In genomic region chr22:21865041-21865440, GRCh38 we compare ENCODE assay signal across 8 cellular contexts. TPM values are rescaled to one million over a fixed set of nuclear protein-coding genes. Genes with fewer than 3 reads are reported as not detected.
DNase-seq lines count a peak whose midpoint lies in the region; ATAC-seq, FAIRE-seq and TF ChIP-seq lines count a peak whose summit lies in the region.

No MANE protein-coding gene starts in this region.

- BruUV-seq in Calu3 (replicated peaks; lab: Mats Ljungman, UMichigan) (no TSS peak), K562 (replicated peaks; lab: Mats Ljungman, UMichigan) (no TSS peak)

- no peaks in the 10 kb centered on the region for H3K9me3 ChIP-seq in K562 (replicated peaks; ENCODE audit: control insufficient read depth, insufficient read depth, low read depth, low read length)
- H3K9me3 ChIP-seq in mesodermal cell (ENCODE audit: control insufficient read depth, low read length) = no peaks in the 10 kb centered on the region

- H3K27me3 Mint-ChIP-seq in Calu3 (ENCODE audit: unreplicated experiment) = no peaks in the 10 kb centered on the region

- DNase-seq in Calu3 (no peak), LHCN-M2 (ENCODE audit: low read depth) (peak; percentile 82), K562 (ENCODE audit: extremely low read depth in 1 of 4, low spot score in 3 of 4) (peak in 1 of 4 experiments; percentile 82), GM13976 (ENCODE audit: low spot score) (no peak), ureter (ENCODE audit: low spot score) (no peak)

- H3K9me1 ChIP-seq in K562 (ENCODE audit: control insufficient read depth, insufficient read depth, low read length) = peaks cover 31% of the 10 kb centered on the region

- POLR2A ChIA-PET in K562 (lab: Yijun Ruan, JAX) = interaction anchor here (0.7 to 45.6 kb wide), 7 partner anchors 1 to 168 kb away, joined by 3 to 1351 read pairs (median 5); partner anchors contain the start of gene MAPK1

- no peak for TF ChIP-seq EP300 in K562 (IDR thresholded peaks at IDR 0.05; ENCODE audit: low read length)

- peaks cover 68% of the 10 kb centered on the region for H4K20me1 ChIP-seq in K562 (replicated peaks; ENCODE audit: control insufficient read depth, insufficient read depth, low read length)

- peaks cover 3% of the 10 kb centered on the region for H3K9me3 Mint-ChIP-seq in Calu3 (ENCODE audit: low read depth, unreplicated experiment)

- no peak overlapping the region for H3K27ac Mint-ChIP-seq in Calu3 (ENCODE audit: unreplicated experiment)

- peaks cover 89% of the 10 kb centered on the region for H3K79me2 ChIP-seq in K562 (ENCODE audit: control insufficient read depth, insufficient read depth, low read length)

- intact Hi-C loops in Calu3 (cut with micrococcal nuclease; ENCODE audit: unreplicated experiment) = loop anchor here (10.0 kb wide), 1 partner anchor 50 kb away; no protein-coding TSS in a partner anchor
- intact Hi-C loops in K562 (cut with micrococcal nuclease) = loop anchor here (5.0 to 10.0 kb wide), 3 partner anchors 88 to 948 kb away; partner anchors contain the start of genes CRKL and PRAME

- no peak for TF ChIP-seq CTCF in Calu3 (IDR thresholded peaks at IDR 0.05; ENCODE audit: unreplicated experiment)
- TF ChIP-seq CTCF in K562 (IDR thresholded peaks at IDR 0.05 in 2 of 3, conservative IDR thresholded peaks at IDR 0.05 in 1 of 3; ENCODE audit: insufficient read depth in 2 of 3, low read depth in 1 of 3, low read length in 3 of 3) = no peak
- TF ChIP-seq CTCF in GM13976 (IDR thresholded peaks at IDR 0.05; ENCODE audit: borderline replicate concordance, control extremely low read depth, extremely low read depth, insufficient read depth, missing control alignments) = no peak

- no peak for TF ChIP-seq RAD21 in K562 (CRISPR knock-in tag; conservative IDR thresholded peaks at IDR 0.05 in 1 of 2, IDR thresholded peaks at IDR 0.05 in 1 of 2)

- peaks cover 32% of the 10 kb centered on the region for H3K36me3 Mint-ChIP-seq in Calu3 (ENCODE audit: insufficient read depth, unreplicated experiment)

- H3K4me2 ChIP-seq in K562 (ENCODE audit: insufficient read depth, low read length) = peak overlapping the region; percentile 16

- peaks cover 61% of the 10 kb centered on the region for H3K4me1 Mint-ChIP-seq in Calu3 (ENCODE audit: low read depth, unreplicated experiment)

- ATAC-seq in K562 (no peak), GM19035 (IDR thresholded peaks at IDR 0.05; ENCODE audit: unreplicated experiment) (no peak), GM21360 (IDR thresholded peaks at IDR 0.05; ENCODE audit: unreplicated experiment) (no peak)

- H3K4me3 ChIP-seq in K562 (peak overlapping the region; percentile 55; the same call in 1 of the 2 replicates), mesodermal cell (ENCODE audit: extremely low read depth, insufficient read depth, low read length, poor library complexity, severe bottlenecking) (peak overlapping the region; percentile 91)

- FAIRE-seq in K562 (lab: Jason Lieb, UNC) = no peak

- H3K9ac ChIP-seq in K562 (ENCODE audit: insufficient read depth in 1 of 2, low read depth in 2 of 2, low read length in 2 of 2) = peak overlapping the region in 1 of 2 experiments; percentile 74; a peak in 1 of 4 replicates

- in situ Hi-C loops in K562 (cut with MboI) = no loop called here
- in situ Hi-C loops in GM13976 (cut with MboI; ENCODE audit: low sequenced_read_pairs, unreplicated experiment) = no loop called here

- H3K27ac ChIP-seq in K562 (ENCODE audit: extremely low read depth, low read depth, low read length) (no peak overlapping the region), mesodermal cell (ENCODE audit: low read depth, low read length, severe bottlenecking) (no peak overlapping the region)

- CTCF ChIA-PET in Calu3 (lab: Charles Lee) = interaction anchor here (0.5 kb wide), 1 partner anchor 15 kb away, joined by 5 read pairs; no protein-coding TSS in a partner anchor
- CTCF ChIA-PET in K562 (lab: Yijun Ruan, JAX; ENCODE audit: low intra/inter-chr PET ratio) = interaction anchor here (1.4 kb wide), 1 partner anchor 12 kb away, joined by 5 read pairs; no protein-coding TSS in a partner anchor

- H3K36me3 ChIP-seq in K562 (ENCODE audit: control insufficient read depth, insufficient read depth, low read length) = peaks cover 44% of the 10 kb centered on the region
- H3K36me3 ChIP-seq in mesodermal cell (ENCODE audit: control insufficient read depth, insufficient read depth, low read length) = peaks cover under 1% of the 10 kb centered on the region

- TF ChIP-seq POLR2A in K562 (conservative IDR thresholded peaks at IDR 0.05) = no peak

- H2AFZ ChIP-seq in K562 (ENCODE audit: low read depth, low read length) = no peak overlapping the region

- H3K4me3 Mint-ChIP-seq in Calu3 (ENCODE audit: low read depth, unreplicated experiment) = peak overlapping the region; percentile 91

- H3K27me3 ChIP-seq in K562 (ENCODE audit: control insufficient read depth in 2 of 2, insufficient read depth in 2 of 2, low read length in 2 of 2) = no peaks in the 10 kb centered on the region

- WGBS in K562 (ENCODE audit: insufficient coverage, low coverage, missing lambda C conversion rate) = 27% methylated on average over 3 of the region's 3 CpGs
- no CpG with 5 or more reads among the region's 3 CpGs for WGBS in mesodermal cell (ENCODE audit: insufficient coverage in 2 of 2), 2 experiments

- H3K4me1 ChIP-seq in K562 (replicated peaks in 1 of 2; ENCODE audit: control insufficient read depth in 2 of 2, insufficient read depth in 2 of 2, low read length in 2 of 2) (peaks cover 62 to 66% of the 10 kb centered on the region in 2 experiments), mesodermal cell (ENCODE audit: control insufficient read depth, insufficient read depth, low read length, poor library complexity, severe bottlenecking) (peaks cover 13% of the 10 kb centered on the region)

TF ChIP-seq in K562, 482 proteins besides CTCF, POLR2A, EP300 and RAD21 (continues in another document):
- TF ChIP-seq ZBTB11 (CRISPR knock-in tag; IDR thresholded peaks at IDR 0.05) = no peak
- TF ChIP-seq ATF3 (IDR thresholded peaks at IDR 0.05) = no peak
- peak; percentile 72; the same call in 1 of the 2 replicates for TF ChIP-seq ATF3 (CRISPR knock-in tag; conservative IDR thresholded peaks at IDR 0.05)

RNA-seq across cellular contexts. Expression of gene MAPK1, which starts 2.4 kb away (rescaled TPM):
- total RNA-seq in Calu3 (2022) (144 and 157 TPM in 2 replicates), LHCN-M2 (2014; rRNA removed) (65.1 and 92.5 TPM in 2 replicates), K562 (2014; rRNA removed) (183 and 249 TPM in 2 replicates), K562 (2014; rRNA removed; fragmentation: Illumina TruSeq; extraction: Trizol) (319 and 370 TPM in 2 replicates), K562 (2015; rRNA removed; fragmentation: Illumina TruSeq; extraction: Trizol) (283 and 289 TPM in 2 replicates), K562 (2021) (464 and 475 TPM in 2 replicates), ureter (136 TPM)
- 65.0 TPM for polyA plus RNA-seq in LHCN-M2 (2012)
- 220 and 305 TPM in 2 replicates for total RNA-seq in K562 (2011; cell fraction: chromatin; rRNA removed; ENCODE audit: low replicate concordance)
- total RNA-seq in K562 (2011; cell fraction: nucleolus; rRNA removed) = 68.7 and 81.2 TPM in 2 replicates
- 142 and 210 TPM in 2 replicates for total RNA-seq in K562 (2011; cell fraction: nucleoplasm; rRNA removed)
- polyA plus RNA-seq in K562 (2011; rRNA removed) (381 and 575 TPM in 2 replicates), K562 (2014; fragmentation: Illumina TruSeq; extraction: Trizol) (260 and 350 TPM in 2 replicates), K562 (2014; fragmentation: Nextera tagmentation; extraction: Ambion mirVana) (10 to 100 TPM; 46.3 to 51.4 TPM), K562 (2014; rRNA removed) (146 and 212 TPM in 2 replicates)
- polyA plus RNA-seq in K562 (2011; cell fraction: cytosol; rRNA removed) = 168 and 240 TPM in 2 replicates
- polyA plus RNA-seq in K562 (2011; cell fraction: nucleus; rRNA removed) = 236 and 309 TPM in 2 replicates
- 233 and 368 TPM in 2 replicates for polyA plus RNA-seq in K562 (2012)
- 295 and 429 TPM in 2 replicates for polyA minus RNA-seq in K562 (2011; rRNA and poly(A)+ RNA removed)
- 100 and 114 TPM in 2 replicates for polyA minus RNA-seq in K562 (2011; cell fraction: cytosol; rRNA and poly(A)+ RNA removed)
- polyA minus RNA-seq in K562 (2011; cell fraction: nucleus; rRNA and poly(A)+ RNA removed) = 36.5 and 66.6 TPM in 2 replicates
- 95.7 TPM for polyA plus RNA-seq in mesodermal cell (2013, experiment 1 of 2)
- 81.7 TPM for polyA plus RNA-seq in mesodermal cell (2013, experiment 2 of 2)
